ENCODE assay signal across 8 cellular contexts in genomic region chr12:754238-754816, GRCh38. TPM values are rescaled to one million over a fixed set of nuclear protein-coding genes. Genes with fewer than 3 reads are reported as not detected.
DNase-seq lines count a peak whose midpoint lies in the region; ATAC-seq and TF ChIP-seq lines count a peak whose summit lies in the region.

No MANE protein-coding gene starts in this region.

- H3K79me2 ChIP-seq in hepatocyte, result peaks cover 62% of the 10 kb centered on the region

- no peaks in the 10 kb centered on the region for H3K9me2 ChIP-seq in hepatocyte (replicated peaks; ENCODE audit: insufficient read depth)

- peak overlapping the region; percentile 85 for H3K27ac Mint-ChIP-seq in HFFc6
- peak overlapping the region; percentile 93 for H3K27ac Mint-ChIP-seq in activated T-helper 17 cell treated with anti-CD3 and anti-CD28 coated beads, Interleukin-2, amount 50 U/mL, for 72 hours

- H3K27me3 Mint-ChIP-seq in HFFc6 (ENCODE audit: insufficient read depth), result peaks cover 2% of the 10 kb centered on the region
- no peaks in the 10 kb centered on the region for H3K27me3 Mint-ChIP-seq in activated T-helper 17 cell treated with anti-CD3 and anti-CD28 coated beads, Interleukin-2, amount 50 U/mL, for 72 hours

- H3K4me1 Mint-ChIP-seq in HFFc6 (ENCODE audit: low read depth), result peaks cover 28% of the 10 kb centered on the region
- H3K4me1 Mint-ChIP-seq in activated T-helper 17 cell treated with anti-CD3 and anti-CD28 coated beads, Interleukin-2, amount 50 U/mL, for 72 hours, result peaks cover 16% of the 10 kb centered on the region

- H3K36me3 Mint-ChIP-seq in HFFc6 (ENCODE audit: low read depth), result peaks cover 32% of the 10 kb centered on the region
- H3K36me3 Mint-ChIP-seq in activated T-helper 17 cell treated with anti-CD3 and anti-CD28 coated beads, Interleukin-2, amount 50 U/mL, for 72 hours (ENCODE audit: low read depth), result peaks cover 46% of the 10 kb centered on the region

- no peak for TF ChIP-seq CTCF in HFFc6 (IDR thresholded peaks at IDR 0.05)
- TF ChIP-seq CTCF in hepatocyte (IDR thresholded peaks at IDR 0.05; ENCODE audit: poor library complexity), result no peak
- no peak for TF ChIP-seq CTCF in gastrocnemius medialis (IDR thresholded peaks at IDR 0.05 in 4 of 5, conservative IDR thresholded peaks at IDR 0.05 in 1 of 5)

- intact Hi-C loops in gastrocnemius medialis (cut with DNase I; ENCODE audit: low total_unique reads), result loop anchor here (2.0 to 5.0 kb wide), 2 partner anchors 60 to 352 kb away; partner anchors contain the start of gene CCDC77

- H3K9me3 Mint-ChIP-seq in HFFc6, result no peaks in the 10 kb centered on the region
- no peaks in the 10 kb centered on the region for H3K9me3 Mint-ChIP-seq in activated T-helper 17 cell treated with anti-CD3 and anti-CD28 coated beads, Interleukin-2, amount 50 U/mL, for 72 hours

- peak overlapping the region; percentile 87 to 97 (median 93) for H3K9ac ChIP-seq in BLaER1 treated with 17β-estradiol and CSF1 and Interleukin-3, amounts not matched to agents 10 nM and 100 nM

- no peaks in the 10 kb centered on the region for H3K27me3 ChIP-seq in BLaER1 treated with 17β-estradiol and CSF1 and Interleukin-3, amounts not matched to agents 10 nM and 100 nM
- no peaks in the 10 kb centered on the region for H3K27me3 ChIP-seq in hepatocyte
- no peaks in the 10 kb centered on the region for H3K27me3 ChIP-seq in gastrocnemius medialis

- in situ Hi-C loops in gastrocnemius medialis (cut with MboI; ENCODE audit: low sequenced_read_pairs in 4 of 4), result loop anchor here in 2 of 4 donors (5.0 to 10.0 kb wide), 3 partner anchors 60 to 177 kb away; no protein-coding TSS in a partner anchor

- H3K4me1 ChIP-seq in BLaER1 treated with 17β-estradiol and CSF1 and Interleukin-3, amounts not matched to agents 10 nM and 100 nM, result peaks cover 43 to 58% (median 54%) of the 10 kb centered on the region in 10 experiments
- H3K4me1 ChIP-seq in hepatocyte (ENCODE audit: insufficient read depth) (peaks cover 12% of the 10 kb centered on the region), gastrocnemius medialis (peaks cover 37 to 40% of the 10 kb centered on the region in 2 donors)

- ATAC-seq in activated T-helper 17 cell treated with anti-CD3 and anti-CD28 coated beads, Interleukin-2, amount 50 U/mL, for 72 hours (replicated peaks), result no peak
- peak in 1 of 2 donors; percentile 0 for ATAC-seq in gastrocnemius medialis
- ATAC-seq in HG03097 (IDR thresholded peaks at IDR 0.05; ENCODE audit: low FRiP score, unreplicated experiment), result no peak
- ATAC-seq in HG02763 (IDR thresholded peaks at IDR 0.05; ENCODE audit: unreplicated experiment), result no peak
- no peak for ATAC-seq in GM21576 (IDR thresholded peaks at IDR 0.05; ENCODE audit: unreplicated experiment)

- peaks cover 59 to 66% (median 65%) of the 10 kb centered on the region in 11 experiments for H4K20me1 ChIP-seq in BLaER1 treated with 17β-estradiol and CSF1 and Interleukin-3, amounts not matched to agents 10 nM and 100 nM
- H4K20me1 ChIP-seq in hepatocyte (ENCODE audit: insufficient read depth, poor library complexity, severe bottlenecking), result peaks cover 52% of the 10 kb centered on the region

- peak overlapping the region; percentile 82 to 95 (median 90) for H3K27ac ChIP-seq in BLaER1 treated with 17β-estradiol and CSF1 and Interleukin-3, amounts not matched to agents 10 nM and 100 nM
- H3K27ac ChIP-seq in hepatocyte (peak overlapping the region; percentile 97), gastrocnemius medialis (peak overlapping the region; percentile 97 to 99 (median 99))

- H3K9me3 ChIP-seq in BLaER1 treated with 17β-estradiol and CSF1 and Interleukin-3, amounts not matched to agents 10 nM and 100 nM (replicated peaks in 1 of 11), result no peaks in the 10 kb centered on the region
- no peaks in the 10 kb centered on the region for H3K9me3 ChIP-seq in hepatocyte (ENCODE audit: low read depth)
- no peaks in the 10 kb centered on the region for H3K9me3 ChIP-seq in gastrocnemius medialis

- peak overlapping the region; percentile 83 to 99 (median 93) for H3K4me3 ChIP-seq in BLaER1 treated with 17β-estradiol and CSF1 and Interleukin-3, amounts not matched to agents 10 nM and 100 nM
- H3K4me3 ChIP-seq in hepatocyte (peak overlapping the region; percentile 23), gastrocnemius medialis (peak overlapping the region; percentile 77 to 92 (median 84))

- H3K36me3 ChIP-seq in BLaER1 treated with 17β-estradiol and CSF1 and Interleukin-3, amounts not matched to agents 10 nM and 100 nM, result peaks cover 0 to 26% (median 7%) of the 10 kb centered on the region in 11 experiments; a peak in 10 of 22 replicates
- H3K36me3 ChIP-seq in hepatocyte (replicated peaks; ENCODE audit: insufficient read depth, low read depth), result no peaks in the 10 kb centered on the region
- H3K36me3 ChIP-seq in gastrocnemius medialis, result no peaks in the 10 kb centered on the region

- peak overlapping the region; percentile 81 to 99 (median 91) for H3K4me2 ChIP-seq in BLaER1 treated with 17β-estradiol and CSF1 and Interleukin-3, amounts not matched to agents 10 nM and 100 nM
- H3K4me2 ChIP-seq in hepatocyte, result peak overlapping the region; percentile 90

- no peak for DNase-seq in HFFc6
- DNase-seq in hepatocyte (ENCODE audit: low spot score), result peak; percentile 11
- DNase-seq in gastrocnemius medialis, result peak in 1 of 2 donors; percentile 2

- peak overlapping the region; percentile 98 for H3K4me3 Mint-ChIP-seq in HFFc6
- peak overlapping the region; percentile 96 for H3K4me3 Mint-ChIP-seq in activated T-helper 17 cell treated with anti-CD3 and anti-CD28 coated beads, Interleukin-2, amount 50 U/mL, for 72 hours

- TF ChIP-seq POLR2A in gastrocnemius medialis (IDR thresholded peaks at IDR 0.05), result peak in 1 of 2 donors; percentile 28

- no peak overlapping the region for H2AFZ ChIP-seq in hepatocyte

- WGBS in hepatocyte (ENCODE audit: low lambda C conversion rate, missing lambda C conversion rate), result 2% methylated on average over 16 of the region's 16 CpGs

RNA-seq across cellular contexts. Expression of gene WNK1, which starts 1.9 kb away (rescaled TPM):
- total RNA-seq in HFFc6 (2021; fragmentation: NEBNext Ultra II Directional; extraction: Animal tissue kit (Norgen Biotek cat#: 25700)), result 100 to 1,000 TPM in 2 of 6 experiments, 10 to 100 TPM in 4; 79.5 to 106 (median 94.3) TPM
- total RNA-seq in activated T-helper 17 cell treated with anti-CD3 and anti-CD28 coated beads, Interleukin-2, amount 50 U/mL, for 72 hours, result 100 to 1,000 TPM; 150 to 252 TPM
- total RNA-seq in hepatocyte (62.6 and 63.7 TPM in 2 replicates), gastrocnemius medialis (100 to 1,000 TPM; 168 to 223 (median 204) TPM)
- polyA plus RNA-seq in hepatocyte, result 51.2 and 58.5 TPM in 2 replicates

Comparison
In these comparisons a context has a peak if more than half of its experiments do, and no peak if none do; other contexts are left out.
1. H3K4me3 ChIP-seq: peak in every context shown above with its lines; median percentile 93 in BLaER1 treated with 17β-estradiol and CSF1 and Interleukin-3, amounts not matched to agents 10 nM and 100 nM; 84 in gastrocnemius medialis; 23 in hepatocyte.